ENCODE assay signal across 11 cellular contexts in genomic region chr14:51638071-51638944, GRCh38. TPM values are rescaled to one million over a fixed set of nuclear protein-coding genes. Genes with fewer than 3 reads are reported as not detected.
DNase-seq lines count a peak whose midpoint lies in the region; TF ChIP-seq lines count a peak whose summit lies in the region.
"Had no signal": no experiment of that assay in that cellular context is flagged by ENCODE, and none has a peak within 500 bp of the region (broad histone marks: within the 10 kb centered on the region; RNA-seq: fewer than 3 reads in every experiment).

No MANE protein-coding gene starts in this region.

- peak overlapping the region; percentile 57 for H3K27ac Mint-ChIP-seq in osteocyte (ENCODE audit: unreplicated experiment)
- no peak overlapping the region for H3K27ac Mint-ChIP-seq in activated naive CD8-positive, alpha-beta T cell treated with anti-CD3 and anti-CD28 coated beads for 36 hours
- H3K27ac Mint-ChIP-seq: CD4-positive, CD25-positive, alpha-beta regulatory T cell had no signal

- no peaks in the 10 kb centered on the region for H3K9me3 Mint-ChIP-seq in osteocyte (ENCODE audit: unreplicated experiment)
- H3K9me3 Mint-ChIP-seq in activated naive CD8-positive, alpha-beta T cell treated with anti-CD3 and anti-CD28 coated beads for 36 hours, result no peaks in the 10 kb centered on the region

- H3K4me3 Mint-ChIP-seq in osteocyte (ENCODE audit: unreplicated experiment), result no peak overlapping the region
- no peak overlapping the region for H3K4me3 Mint-ChIP-seq in activated naive CD8-positive, alpha-beta T cell treated with anti-CD3 and anti-CD28 coated beads for 36 hours
- H3K4me3 Mint-ChIP-seq: CD4-positive, CD25-positive, alpha-beta regulatory T cell had no signal

- no peaks in the 10 kb centered on the region for H3K27me3 Mint-ChIP-seq in osteocyte (ENCODE audit: unreplicated experiment)
- peaks cover 17% of the 10 kb centered on the region for H3K27me3 Mint-ChIP-seq in activated naive CD8-positive, alpha-beta T cell treated with anti-CD3 and anti-CD28 coated beads for 36 hours

- H3K36me3 Mint-ChIP-seq in osteocyte (ENCODE audit: unreplicated experiment), result peaks cover 15% of the 10 kb centered on the region
- no peaks in the 10 kb centered on the region for H3K36me3 Mint-ChIP-seq in activated naive CD8-positive, alpha-beta T cell treated with anti-CD3 and anti-CD28 coated beads for 36 hours
- H3K36me3 Mint-ChIP-seq: CD4-positive, CD25-positive, alpha-beta regulatory T cell had no signal

- no peak for TF ChIP-seq CTCF in osteocyte (IDR thresholded peaks at IDR 0.05)

- peaks cover 12% of the 10 kb centered on the region for H3K4me1 Mint-ChIP-seq in osteocyte (ENCODE audit: unreplicated experiment)
- H3K4me1 Mint-ChIP-seq in activated naive CD8-positive, alpha-beta T cell treated with anti-CD3 and anti-CD28 coated beads for 36 hours, result no peaks in the 10 kb centered on the region
- H3K4me1 Mint-ChIP-seq: CD4-positive, CD25-positive, alpha-beta regulatory T cell had no signal

- DNase-seq in D341Med (ENCODE audit: low spot score) (peak; percentile 20), NCI-H69 (lab: John Stamatoyannopoulos, UW) (peak; percentile 20), fibroblast of gingiva (ENCODE audit: low read depth) (peak; percentile 91), osteocyte (ENCODE audit: extremely low spot score, unreplicated experiment) (no peak), SHP77 treated with DMSO at 0.1 percent for 48 hours (lab: John Stamatoyannopoulos, UW) (no peak), NCI-H2029 treated with DMSO at 0.1 percent for 48 hours (lab: John Stamatoyannopoulos, UW) (no peak), DMS 273 (lab: John Stamatoyannopoulos, UW; ENCODE audit: unreplicated experiment) (no peak)
- DNase-seq in activated naive CD8-positive, alpha-beta T cell treated with anti-CD3 and anti-CD28 coated beads for 36 hours, result no peak
- DNase-seq: CD4-positive, CD25-positive, alpha-beta regulatory T cell; dorsolateral prefrontal cortex; NCI-H1048 had no signal

RNA-seq across cellular contexts. Expression of gene FRMD6, which starts 13.4 kb away (rescaled TPM):
- 124 and 129 TPM in 2 replicates for total RNA-seq in osteocyte
- total RNA-seq in activated naive CD8-positive, alpha-beta T cell treated with anti-CD3 and anti-CD28 coated beads for 36 hours, result 1 to 10 TPM; 3.4 to 3.9 TPM

Comparison
In these comparisons a context has a peak if more than half of its experiments do, and no peak if none do; other contexts are left out.
1. DNase-seq: peak in D341Med (single experiment), NCI-H69 (single experiment) and fibroblast of gingiva (single experiment); none in osteocyte (single experiment), SHP77 treated with DMSO at 0.1 percent for 48 hours (single experiment), NCI-H2029 treated with DMSO at 0.1 percent for 48 hours (single experiment), DMS 273 (single experiment) and activated naive CD8-positive, alpha-beta T cell treated with anti-CD3 and anti-CD28 coated beads for 36 hours (single experiment).
2. RNA of gene FRMD6, which starts 13.4 kb away (total RNA-seq): 124 to 129 TPM in osteocyte; 3.4 to 3.9 TPM in activated naive CD8-positive, alpha-beta T cell treated with anti-CD3 and anti-CD28 coated beads for 36 hours; every median in the first group is over 10 times any median in the second.